ENCODE assay signal across 10 cellular contexts in genomic region chr3:139564290-139564861, GRCh38. TPM values are rescaled to one million over a fixed set of nuclear protein-coding genes. Genes with fewer than 3 reads are reported as not detected.
DNase-seq lines count a peak whose midpoint lies in the region; TF ChIP-seq lines count a peak whose summit lies in the region.
"Had no signal": no experiment of that assay in that cellular context is flagged by ENCODE, and none has a peak within 500 bp of the region (broad histone marks: within the 10 kb centered on the region; RNA-seq: fewer than 3 reads in every experiment).

No MANE protein-coding gene starts in this region.

- peaks cover 13% of the 10 kb centered on the region for H3K4me1 ChIP-seq in neural progenitor cell

- H3K9me3 ChIP-seq in neural progenitor cell (ENCODE audit: low read depth): no peaks in the 10 kb centered on the region

- H3K4me2 ChIP-seq in neural progenitor cell: no peak overlapping the region

- no peaks in the 10 kb centered on the region for H3K9me3 Mint-ChIP-seq in neural progenitor cell
- no peaks in the 10 kb centered on the region for H3K9me3 Mint-ChIP-seq in activated T-helper 2 cell treated with anti-CD3 and anti-CD28 coated beads, Interferon-gamma antibody, Interleukin-2, Interleukin-4, amounts not matched to agents 10 μg/mL and 5 μg/mL and 100 μg/mL, durations not matched to agents 14 hours and 24 hours and 36 hours

- H3K9ac ChIP-seq in neural progenitor cell: no peak overlapping the region

- H2AFZ ChIP-seq in neural progenitor cell (replicated peaks): no peak overlapping the region

- H3K4me3 Mint-ChIP-seq in neural progenitor cell: no peak overlapping the region
- H3K4me3 Mint-ChIP-seq in activated T-helper 2 cell treated with anti-CD3 and anti-CD28 coated beads, Interferon-gamma antibody, Interleukin-2, Interleukin-4, amounts not matched to agents 10 μg/mL and 5 μg/mL and 100 μg/mL, durations not matched to agents 14 hours and 24 hours and 36 hours (ENCODE audit: low read depth): no peak overlapping the region
- H3K4me3 Mint-ChIP-seq: activated naive CD4-positive, alpha-beta T cell treated with anti-CD3 and anti-CD28 coated beads, Interleukin-2, amount 50 U/mL, for 24 hours had no signal

- no peaks in the 10 kb centered on the region for H3K36me3 ChIP-seq in neural progenitor cell

- H3K27me3 ChIP-seq in neural progenitor cell: no peaks in the 10 kb centered on the region

- no peak overlapping the region for H3K27ac Mint-ChIP-seq in neural progenitor cell
- H3K27ac Mint-ChIP-seq in activated T-helper 2 cell treated with anti-CD3 and anti-CD28 coated beads, Interferon-gamma antibody, Interleukin-2, Interleukin-4, amounts not matched to agents 10 μg/mL and 5 μg/mL and 100 μg/mL, durations not matched to agents 14 hours and 24 hours and 36 hours: no peak overlapping the region
- H3K27ac Mint-ChIP-seq: activated naive CD4-positive, alpha-beta T cell treated with anti-CD3 and anti-CD28 coated beads, Interleukin-2, amount 50 U/mL, for 24 hours had no signal

- no peaks in the 10 kb centered on the region for H3K36me3 Mint-ChIP-seq in neural progenitor cell
- no peaks in the 10 kb centered on the region for H3K36me3 Mint-ChIP-seq in activated T-helper 2 cell treated with anti-CD3 and anti-CD28 coated beads, Interferon-gamma antibody, Interleukin-2, Interleukin-4, amounts not matched to agents 10 μg/mL and 5 μg/mL and 100 μg/mL, durations not matched to agents 14 hours and 24 hours and 36 hours (ENCODE audit: low read depth)

- peaks cover 25% of the 10 kb centered on the region for H3K4me1 Mint-ChIP-seq in neural progenitor cell
- no peaks in the 10 kb centered on the region for H3K4me1 Mint-ChIP-seq in activated T-helper 2 cell treated with anti-CD3 and anti-CD28 coated beads, Interferon-gamma antibody, Interleukin-2, Interleukin-4, amounts not matched to agents 10 μg/mL and 5 μg/mL and 100 μg/mL, durations not matched to agents 14 hours and 24 hours and 36 hours (ENCODE audit: low read depth)
- H3K4me1 Mint-ChIP-seq: activated naive CD4-positive, alpha-beta T cell treated with anti-CD3 and anti-CD28 coated beads, Interleukin-2, amount 50 U/mL, for 24 hours had no signal

- no peaks in the 10 kb centered on the region for H3K79me2 ChIP-seq in neural progenitor cell (ENCODE audit: low read depth)

- no peak overlapping the region for H3K4me3 ChIP-seq in cardiac fibroblast (replicated peaks in 1 of 2; ENCODE audit: low read depth in 2 of 2, low read length in 2 of 2)
- H3K4me3 ChIP-seq in neural progenitor cell: no peak overlapping the region

- H3K27me3 Mint-ChIP-seq in neural progenitor cell (ENCODE audit: insufficient read depth, low read depth): peaks cover 3% of the 10 kb centered on the region
- H3K27me3 Mint-ChIP-seq in activated T-helper 2 cell treated with anti-CD3 and anti-CD28 coated beads, Interferon-gamma antibody, Interleukin-2, Interleukin-4, amounts not matched to agents 10 μg/mL and 5 μg/mL and 100 μg/mL, durations not matched to agents 14 hours and 24 hours and 36 hours (ENCODE audit: low read depth): no peaks in the 10 kb centered on the region
- H3K27me3 Mint-ChIP-seq: activated naive CD4-positive, alpha-beta T cell treated with anti-CD3 and anti-CD28 coated beads, Interleukin-2, amount 50 U/mL, for 24 hours had no signal

- no peaks in the 10 kb centered on the region for H3F3A ChIP-seq in neural progenitor cell (ENCODE audit: low read depth)

- DNase-seq in NCI-H2196 (lab: John Stamatoyannopoulos, UW; ENCODE audit: unreplicated experiment) (peak; percentile 30), NCI-H2196 treated with DMSO at 0.1 percent for 48 hours (lab: John Stamatoyannopoulos, UW; ENCODE audit: unreplicated experiment) (no peak), NCI-H446 treated with DMSO at 0.1 percent for 48 hours (lab: John Stamatoyannopoulos, UW) (peak; percentile 32), cardiac fibroblast (ENCODE audit: low read depth in 2 of 2) (peak; percentile 10 to 13), neural progenitor cell (ENCODE audit: low spot score) (peak; percentile 54), KBM-7 (no peak), middle frontal gyrus (ENCODE audit: extremely low spot score, low spot score) (no peak)
- DNase-seq in activated T-helper 2 cell treated with anti-CD3 and anti-CD28 coated beads, Interferon-gamma antibody, Interleukin-2, Interleukin-4, amounts not matched to agents 10 μg/mL and 5 μg/mL and 100 μg/mL, durations not matched to agents 14 hours and 24 hours and 36 hours (ENCODE audit: low spot score): no peak
- DNase-seq: T1000 had no signal

- in situ Hi-C loops in KBM-7 (cut with MboI; ENCODE audit: low pct_unique_long_range_greater_than_20kb, low sequenced_read_pairs): no loop called here

- intact Hi-C loops in activated T-helper 2 cell treated with anti-CD3 and anti-CD28 coated beads, Interferon-gamma antibody, Interleukin-2, Interleukin-4, amounts not matched to agents 10 μg/mL and 5 μg/mL and 100 μg/mL, durations not matched to agents 14 hours and 24 hours and 36 hours (cut with micrococcal nuclease): no loop called here

- no peaks in the 10 kb centered on the region for H4K20me1 ChIP-seq in neural progenitor cell (ENCODE audit: low read depth)

- no peak overlapping the region for H3K27ac ChIP-seq in neural progenitor cell

- peak; percentile 22 for TF ChIP-seq CTCF in cardiac fibroblast (IDR thresholded peaks at IDR 0.05; ENCODE audit: low read depth, low read length)
- peak; percentile 59 for TF ChIP-seq CTCF in neural progenitor cell (IDR thresholded peaks at IDR 0.05)

RNA-seq across cellular contexts. Expression of gene RBP1, which starts 24.8 kb away (rescaled TPM):
- total RNA-seq in neural progenitor cell (ENCODE audit: low replicate concordance): 4.0 and 11.5 TPM in 2 replicates
- total RNA-seq in activated T-helper 2 cell treated with anti-CD3 and anti-CD28 coated beads, Interferon-gamma antibody, Interleukin-2, Interleukin-4, amounts not matched to agents 10 μg/mL and 5 μg/mL and 100 μg/mL, durations not matched to agents 14 hours and 24 hours and 36 hours: not detected in 2 replicates

Comparison
In these comparisons a context has a peak if more than half of its experiments do, and no peak if none do; other contexts are left out.
1. DNase-seq: peak in NCI-H2196 (single experiment), NCI-H446 treated with DMSO at 0.1 percent for 48 hours (single experiment), cardiac fibroblast (2 of 2) and neural progenitor cell (single experiment); none in NCI-H2196 treated with DMSO at 0.1 percent for 48 hours (single experiment), KBM-7 (single experiment), middle frontal gyrus (single experiment) and activated T-helper 2 cell treated with anti-CD3 and anti-CD28 coated beads, Interferon-gamma antibody, Interleukin-2, Interleukin-4, amounts not matched to agents 10 μg/mL and 5 μg/mL and 100 μg/mL, durations not matched to agents 14 hours and 24 hours and 36 hours (single experiment).